14 cellular contexts compared by ENCODE assay signal in genomic region chr1:5390497-5390896, GRCh38.
"Had no signal": no experiment of that assay in that cellular context is flagged by ENCODE, and none has a peak within 500 bp of the region (broad histone marks: within the 10 kb centered on the region; RNA-seq: fewer than 3 reads in every experiment).

No MANE protein-coding gene starts in this region.

- H3K9me3 ChIP-seq: esophagus squamous epithelium, pancreas, sigmoid colon had no signal

- H3K9me3 Mint-ChIP-seq: activated naive CD4-positive, alpha-beta T cell treated with anti-CD3 and anti-CD28 coated beads, Interleukin-2, amount 50 U/mL, for 72 hours; type B pancreatic cell had no signal

- ATAC-seq: naive thymus-derived CD4-positive, alpha-beta T cell; pancreas had no signal

- H3K36me3 Mint-ChIP-seq: activated naive CD4-positive, alpha-beta T cell treated with anti-CD3 and anti-CD28 coated beads, Interleukin-2, amount 50 U/mL, for 72 hours; type B pancreatic cell had no signal

- H3K27me3 Mint-ChIP-seq: activated T-cell treated with anti-CD3 and anti-CD28 coated beads, Interleukin-2, amount 50 U/mL, for 24 hours had no signal

- H3K36me3 ChIP-seq: cardiac muscle cell, esophagus squamous epithelium, pancreas, sigmoid colon, stomach had no signal

- H3K27ac ChIP-seq: cardiac muscle cell, esophagus squamous epithelium, pancreas, sigmoid colon, stomach had no signal

- H3K27me3 ChIP-seq: cardiac muscle cell, pancreas had no signal

- DNase-seq: activated CD4-positive, alpha-beta T cell treated with anti-CD3 and anti-CD28 coated beads, Interleukin-2, amount 50 U/mL, for 1 hour; activated T-cell treated with anti-CD3 and anti-CD28 coated beads, Interleukin-2, amount 50 U/mL, for 24 hours; amygdala; dermis blood vessel endothelial cell; effector memory CD4-positive, alpha-beta T cell; esophagus squamous epithelium; mesenchymal stem cell; naive thymus-derived CD4-positive, alpha-beta T cell; pancreas; sigmoid colon; stomach had no signal

- H3K4me3 Mint-ChIP-seq: activated T-cell treated with anti-CD3 and anti-CD28 coated beads, Interleukin-2, amount 50 U/mL, for 24 hours; type B pancreatic cell had no signal

- H3K4me3 ChIP-seq: cardiac muscle cell, esophagus squamous epithelium, pancreas, sigmoid colon, stomach had no signal

- H3K27ac Mint-ChIP-seq: activated naive CD4-positive, alpha-beta T cell treated with anti-CD3 and anti-CD28 coated beads, Interleukin-2, amount 50 U/mL, for 72 hours; activated T-cell treated with anti-CD3 and anti-CD28 coated beads, Interleukin-2, amount 50 U/mL, for 24 hours; type B pancreatic cell had no signal

- H3K4me1 ChIP-seq: esophagus squamous epithelium, pancreas, sigmoid colon, stomach had no signal
